In genomic region chr6:166197361-166197760, GRCh38 we compare ENCODE assay signal across 28 cellular contexts. TPM values are rescaled to one million over a fixed set of nuclear protein-coding genes. Genes with fewer than 3 reads are reported as not detected.
"Had no signal": no experiment of that assay in that cellular context is flagged by ENCODE, and none has a peak within 500 bp of the region (broad histone marks: within the 10 kb centered on the region; RNA-seq: fewer than 3 reads in every experiment).

No MANE protein-coding gene starts in this region.

- H3K4me3 ChIP-seq: esophagus muscularis mucosa, hepatocyte, spleen, testis, transverse colon had no signal

- H3K79me2 ChIP-seq: hepatocyte had no signal

- H3K27me3 Mint-ChIP-seq: stimulated activated memory B cell treated with anti-CD40 and anti-IgM and Interleukin-4, amounts not matched to agents 10 μg/mL and 1 μg/mL and 100 μg/mL, for 72 hours; stimulated activated naive CD8-positive, alpha-beta T cell treated with anti-CD3 and anti-CD28 coated beads, Interleukin-15, Interleukin-2, amounts not matched to agents 100 ng/mL and 50 ng/mL, for 24 hours had no signal

- H2AFZ ChIP-seq: hepatocyte had no signal

- H3K4me2 ChIP-seq: hepatocyte had no signal

- DNase-seq: effector memory CD4-positive, alpha-beta T cell; foreskin keratinocyte; head of caudate nucleus; kidney glomerular epithelial cell; mesendoderm; naive B cell; posterior cingulate gyrus; spleen; stimulated activated CD4-positive, alpha-beta T cell treated with anti-CD3 and anti-CD28 coated beads, Interleukin-15, amount 100 ng/mL, for 24 hours; stimulated activated CD4-positive, alpha-beta T cell treated with anti-CD3 and anti-CD28 coated beads, Interleukin-1b, Interleukin-23, amount 100 ng/mL, for 48 hours; stimulated activated CD4-positive, alpha-beta T cell treated with anti-CD3 and anti-CD28 coated beads, Interleukin-4, amount 100 ng/mL, for 24 hours; testis; transverse colon had no signal

- H3K4me3 Mint-ChIP-seq: nephron; stimulated activated memory B cell treated with anti-CD40 and anti-IgM and Interleukin-4, amounts not matched to agents 10 μg/mL and 1 μg/mL and 100 μg/mL, for 72 hours; stimulated activated naive CD8-positive, alpha-beta T cell treated with anti-CD3 and anti-CD28 coated beads, Interleukin-15, Interleukin-2, amounts not matched to agents 100 ng/mL and 50 ng/mL, for 24 hours had no signal

- H3K9me3 Mint-ChIP-seq: naive B cell; nephron; stimulated activated memory B cell treated with anti-CD40 and anti-IgM and Interleukin-4, amounts not matched to agents 10 μg/mL and 1 μg/mL and 100 μg/mL, for 72 hours; stimulated activated naive CD8-positive, alpha-beta T cell treated with anti-CD3 and anti-CD28 coated beads, Interleukin-15, Interleukin-2, amounts not matched to agents 100 ng/mL and 50 ng/mL, for 24 hours had no signal

- H3K36me3 Mint-ChIP-seq: naive B cell; stimulated activated memory B cell treated with anti-CD40 and anti-IgM and Interleukin-4, amounts not matched to agents 10 μg/mL and 1 μg/mL and 100 μg/mL, for 72 hours had no signal

- H3K36me3 ChIP-seq: esophagus muscularis mucosa, neutrophil, spleen, transverse colon had no signal

- H3K4me1 ChIP-seq: foreskin keratinocyte, testis, transverse colon had no signal

- ATAC-seq: foreskin keratinocyte; sciatic nerve; stimulated activated memory B cell treated with anti-CD40 and anti-IgM and Interleukin-4, amounts not matched to agents 10 μg/mL and 1 μg/mL and 100 μg/mL, for 72 hours had no signal

- H3K27ac Mint-ChIP-seq: nephron; stimulated activated memory B cell treated with anti-CD40 and anti-IgM and Interleukin-4, amounts not matched to agents 10 μg/mL and 1 μg/mL and 100 μg/mL, for 72 hours; stimulated activated naive CD8-positive, alpha-beta T cell treated with anti-CD3 and anti-CD28 coated beads, Interleukin-15, Interleukin-2, amounts not matched to agents 100 ng/mL and 50 ng/mL, for 24 hours had no signal

- H3K9me3 ChIP-seq: esophagus muscularis mucosa, neutrophil, spleen, testis, transverse colon had no signal

- H3K27ac ChIP-seq: epithelial cell of prostate, esophagus muscularis mucosa, foreskin keratinocyte, hepatocyte, neutrophil, spleen, testis, transverse colon had no signal

- H3K27me3 ChIP-seq: foreskin keratinocyte, hepatocyte, spleen, testis, transverse colon had no signal

RNA-seq across cellular contexts. Expression of gene TBXT, which starts 29.7 kb away (rescaled TPM):
- total RNA-seq: foreskin keratinocyte, hepatocyte, liver, lung microvascular endothelial cell, osteoblast, pulmonary artery endothelial cell, sciatic nerve, skeletal muscle tissue, spleen, subcutaneous adipose tissue, transverse colon, urinary bladder had no signal
- polyA plus RNA-seq: foreskin keratinocyte, liver, urinary bladder had no signal
